ENCODE assay signal across 1 cellular context in genomic region chr1:26035959-26036755, GRCh38.
TF ChIP-seq lines count a peak whose summit lies in the region.

No MANE protein-coding gene starts in this region.

TF ChIP-seq in SK-N-SH, 30 proteins besides CTCF, POLR2A, EP300 and RAD21 (continued from another document):
- TF ChIP-seq MXI1 (IDR thresholded peaks at IDR 0.05; ENCODE audit: low read depth, low read length), result peak; percentile 70; the same call in 1 of the 2 replicates
